In genomic region chr10:22656056-22656455, GRCh38 we compare ENCODE assay signal across 16 cellular contexts. TPM values are rescaled to one million over a fixed set of nuclear protein-coding genes. Genes with fewer than 3 reads are reported as not detected.
DNase-seq lines count a peak whose midpoint lies in the region; ATAC-seq and TF ChIP-seq lines count a peak whose summit lies in the region.
"Had no signal": no experiment of that assay in that cellular context is flagged by ENCODE, and none has a peak within 500 bp of the region (broad histone marks: within the 10 kb centered on the region; RNA-seq: fewer than 3 reads in every experiment).

No MANE protein-coding gene starts in this region.

- H3K27ac Mint-ChIP-seq in MCF 10A (ENCODE audit: low read depth, unreplicated experiment) (peak overlapping the region; percentile 47), memory B cell (peak overlapping the region; percentile 54)
- peak overlapping the region; percentile 91 for H3K27ac Mint-ChIP-seq in activated CD8-positive, alpha-beta T cell treated with anti-CD3 and anti-CD28 coated beads, Interleukin-2, amount 10 ng/mL, durations not matched to agents 7 days and 5 days

- H3K4me1 ChIP-seq in breast epithelium (peaks cover 0 to 8% of the 10 kb centered on the region in 2 donors), upper lobe of right lung (peaks cover 59% of the 10 kb centered on the region)

- H3K4me3 Mint-ChIP-seq in MCF 10A (ENCODE audit: unreplicated experiment) (no peak overlapping the region), memory B cell (peak overlapping the region; percentile 5)
- peak overlapping the region; percentile 64 for H3K4me3 Mint-ChIP-seq in activated CD8-positive, alpha-beta T cell treated with anti-CD3 and anti-CD28 coated beads, Interleukin-2, amount 10 ng/mL, durations not matched to agents 7 days and 5 days

- no peak for ATAC-seq in activated CD8-positive, alpha-beta T cell treated with anti-CD3 and anti-CD28 coated beads, Interleukin-2, amount 10 ng/mL, durations not matched to agents 7 days and 5 days
- ATAC-seq in memory B cell (ENCODE audit: low read depth) (no peak), upper lobe of right lung (no peak), HG02973 (IDR thresholded peaks at IDR 0.05; ENCODE audit: unreplicated experiment) (no peak)
- ATAC-seq: gastrocnemius medialis had no signal

- POLR2A ChIA-PET in MCF 10A (lab: Yijun Ruan, JAX): interaction anchor here (0.6 to 1.4 kb wide), 4 partner anchors 24 to 171 kb away, joined by 3 to 4 read pairs (median 4); no protein-coding TSS in a partner anchor
- POLR2A ChIA-PET in activated CD8-positive, alpha-beta T cell treated with anti-CD3 and anti-CD28 coated beads, Interleukin-2, amount 10 ng/mL, durations not matched to agents 7 days and 5 days (lab: Charles Lee): interaction anchor here (1.2 to 4.4 kb wide), 4 partner anchors 10 to 58 kb away, joined by 5 to 21 read pairs (median 8); partner anchors contain the start of gene PIP4K2A

- H3K9me3 Mint-ChIP-seq in MCF 10A (ENCODE audit: unreplicated experiment): no peaks in the 10 kb centered on the region
- no peaks in the 10 kb centered on the region for H3K9me3 Mint-ChIP-seq in activated CD8-positive, alpha-beta T cell treated with anti-CD3 and anti-CD28 coated beads, Interleukin-2, amount 10 ng/mL, durations not matched to agents 7 days and 5 days (ENCODE audit: insufficient read depth)
- H3K9me3 Mint-ChIP-seq in memory B cell: no peaks in the 10 kb centered on the region

- H3K4me3 ChIP-seq in breast epithelium (no peak overlapping the region), upper lobe of right lung (no peak overlapping the region)
- H3K4me3 ChIP-seq: BLaER1, gastrocnemius medialis, ovary, PC-9 had no signal

- TF ChIP-seq CTCF in MCF 10A (IDR thresholded peaks at IDR 0.05; ENCODE audit: unreplicated experiment) (no peak), breast epithelium (IDR thresholded peaks at IDR 0.05) (no peak), upper lobe of right lung (IDR thresholded peaks at IDR 0.05) (no peak)

- H3K36me3 ChIP-seq in breast epithelium (no peaks in the 10 kb centered on the region), upper lobe of right lung (no peaks in the 10 kb centered on the region)
- H3K36me3 ChIP-seq: gastrocnemius medialis, ovary had no signal

- no TSS peak for BruUV-seq in MCF 10A (replicated peaks; lab: Mats Ljungman, UMichigan)

- peaks cover 6% of the 10 kb centered on the region for H3K4me1 Mint-ChIP-seq in MCF 10A (ENCODE audit: insufficient read depth, unreplicated experiment)
- peaks cover 96% of the 10 kb centered on the region for H3K4me1 Mint-ChIP-seq in activated CD8-positive, alpha-beta T cell treated with anti-CD3 and anti-CD28 coated beads, Interleukin-2, amount 10 ng/mL, durations not matched to agents 7 days and 5 days (ENCODE audit: low read depth)
- H3K4me1 Mint-ChIP-seq in memory B cell: peaks cover 72% of the 10 kb centered on the region

- intact Hi-C loops in MCF 10A (cut with micrococcal nuclease) (no loop called here), breast epithelium (cut with DNase I; ENCODE audit: low total_unique reads) (no loop called here), upper lobe of right lung (cut with DNase I) (no loop called here)

- no peak for DNase-seq in MCF 10A (ENCODE audit: unreplicated experiment)
- no peak for DNase-seq in breast epithelium (ENCODE audit: low spot score in 2 of 2)
- no peak for DNase-seq in activated CD8-positive, alpha-beta T cell treated with anti-CD3 and anti-CD28 coated beads, Interleukin-2, amount 10 ng/mL, durations not matched to agents 7 days and 5 days
- no peak for DNase-seq in memory B cell (ENCODE audit: low spot score in 2 of 2)
- DNase-seq in upper lobe of right lung: no peak
- DNase-seq in C1 segment of cervical spinal cord (lab: John Stamatoyannopoulos, UW): no peak
- no peak for DNase-seq in amniotic stem cell (lab: John Stamatoyannopoulos, UW)
- DNase-seq: activated CD4-positive, alpha-beta T cell treated with anti-CD3 and anti-CD28 coated beads for 1 hour; gastrocnemius medialis; NCI-H1694 treated with DMSO at 0.1 percent for 48 hours; NCI-H510A treated with DMSO at 0.1 percent for 48 hours; ovary; PC-9; small intestine had no signal

- no peak for TF ChIP-seq POLR2A in breast epithelium (IDR thresholded peaks at IDR 0.05)

- H3K27ac ChIP-seq in breast epithelium (peak overlapping the region in 1 of 2 donors; percentile 14), upper lobe of right lung (peak overlapping the region; percentile 27)
- H3K27ac ChIP-seq: BLaER1, gastrocnemius medialis, ovary, PC-9 had no signal

- H3K27me3 Mint-ChIP-seq in MCF 10A (ENCODE audit: insufficient read depth, unreplicated experiment): no peaks in the 10 kb centered on the region
- no peaks in the 10 kb centered on the region for H3K27me3 Mint-ChIP-seq in activated CD8-positive, alpha-beta T cell treated with anti-CD3 and anti-CD28 coated beads, Interleukin-2, amount 10 ng/mL, durations not matched to agents 7 days and 5 days (ENCODE audit: low read depth)
- H3K27me3 Mint-ChIP-seq in memory B cell: no peaks in the 10 kb centered on the region

- peaks cover 11% of the 10 kb centered on the region for H3K36me3 Mint-ChIP-seq in MCF 10A (ENCODE audit: insufficient read depth, unreplicated experiment)
- peaks cover 62% of the 10 kb centered on the region for H3K36me3 Mint-ChIP-seq in activated CD8-positive, alpha-beta T cell treated with anti-CD3 and anti-CD28 coated beads, Interleukin-2, amount 10 ng/mL, durations not matched to agents 7 days and 5 days (ENCODE audit: low read depth)
- peaks cover 2% of the 10 kb centered on the region for H3K36me3 Mint-ChIP-seq in memory B cell

- CTCF ChIA-PET in MCF 10A (lab: Yijun Ruan, JAX): interaction anchor here (1.3 kb wide), 1 partner anchor 60 kb away, joined by 3 read pairs; no protein-coding TSS in a partner anchor
- CTCF ChIA-PET in activated CD8-positive, alpha-beta T cell treated with anti-CD3 and anti-CD28 coated beads, Interleukin-2, amount 10 ng/mL, durations not matched to agents 7 days and 5 days (lab: Charles Lee): interaction anchor here (0.7 to 2.5 kb wide), 16 partner anchors 10 to 118 kb away, joined by 3 to 12 read pairs (median 4); no protein-coding TSS in a partner anchor

- no peaks in the 10 kb centered on the region for H3K9me3 ChIP-seq in breast epithelium
- no peaks in the 10 kb centered on the region for H3K9me3 ChIP-seq in upper lobe of right lung
- H3K9me3 ChIP-seq: BLaER1, gastrocnemius medialis, ovary had no signal

- H3K27me3 ChIP-seq in breast epithelium: no peaks in the 10 kb centered on the region
- no peaks in the 10 kb centered on the region for H3K27me3 ChIP-seq in upper lobe of right lung
- H3K27me3 ChIP-seq: BLaER1, gastrocnemius medialis, ovary had no signal

RNA-seq across cellular contexts. Expression of gene PIP4K2A, which starts 58.3 kb away (rescaled TPM):
- total RNA-seq in MCF 10A (2022) (24.2 and 27.5 TPM in 2 replicates), breast epithelium (10 to 100 TPM; 15.1 to 36.6 (median 33.1) TPM), upper lobe of right lung (61.2 TPM)
- 100 to 1,000 TPM; 154 to 164 TPM for total RNA-seq in activated CD8-positive, alpha-beta T cell treated with anti-CD3 and anti-CD28 coated beads, Interleukin-2, amount 10 ng/mL, durations not matched to agents 7 days and 5 days
